ENCODE assay signal across 24 cellular contexts in the genomic region with DNA sequence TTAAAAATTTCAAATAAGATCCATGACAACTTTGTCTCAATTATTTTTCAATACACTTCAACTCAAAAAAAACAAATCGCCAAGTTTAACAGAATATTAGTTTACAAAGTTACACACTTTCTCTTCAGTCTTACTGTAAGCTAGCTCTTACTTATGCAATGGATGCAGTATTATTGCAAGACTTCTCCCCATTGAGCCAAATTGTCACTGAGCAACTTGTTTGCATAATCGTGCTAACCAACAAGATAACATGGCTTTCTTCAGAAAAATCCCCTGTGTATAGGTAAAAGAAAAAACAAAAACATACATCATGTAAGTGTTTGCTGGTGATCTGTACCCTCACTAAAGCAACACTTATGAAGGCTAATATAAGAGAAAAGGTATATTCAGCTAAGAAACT.
"Had no signal": no experiment of that assay in that cellular context is flagged by ENCODE, and none has a peak within 500 bp of the region (broad histone marks: within the 10 kb centered on the region; RNA-seq: fewer than 3 reads in every experiment).

No MANE protein-coding gene starts in this region.

- H3K9me3 ChIP-seq: esophagus squamous epithelium, left ventricle myocardium inferior, pancreas, upper lobe of right lung had no signal

- H3K4me1 Mint-ChIP-seq: brain, WTC11 had no signal

- FAIRE-seq: colon, pancreas had no signal

- H3K36me3 ChIP-seq: pancreas had no signal

- H3K4me3 ChIP-seq: dorsolateral prefrontal cortex, esophagus squamous epithelium, left ventricle myocardium inferior, pancreas, upper lobe of right lung had no signal

- H3K27me3 Mint-ChIP-seq: activated CD4-positive, alpha-beta T cell treated with anti-CD3 and anti-CD28 coated beads for 36 hours; brain; naive thymus-derived CD4-positive, alpha-beta T cell had no signal

- H3K27me3 ChIP-seq: dorsolateral prefrontal cortex, esophagus squamous epithelium, pancreas, upper lobe of right lung had no signal

- H3K9me3 Mint-ChIP-seq: immature natural killer cell; naive thymus-derived CD4-positive, alpha-beta T cell; WTC11 had no signal

- H3K27ac ChIP-seq: dorsolateral prefrontal cortex, esophagus squamous epithelium, left ventricle myocardium inferior, pancreas, upper lobe of right lung had no signal

- H3K4me1 ChIP-seq: esophagus squamous epithelium, left ventricle myocardium inferior, pancreas, upper lobe of right lung had no signal

- H3K27ac Mint-ChIP-seq: WTC11 had no signal

- H3K4me3 Mint-ChIP-seq: activated CD4-positive, alpha-beta T cell treated with anti-CD3 and anti-CD28 coated beads for 36 hours; brain; immature natural killer cell; WTC11 had no signal

- DNase-seq: activated CD4-positive, alpha-beta T cell treated with anti-CD3 and anti-CD28 coated beads for 36 hours; activated CD4-positive, alpha-beta T cell treated with anti-CD3 and anti-CD28 coated beads, Interleukin-2, amount 50 U/mL, for 4 hours; activated CD8-positive, alpha-beta memory T cell treated with anti-CD3 and anti-CD28 coated beads for 24 hours; activated naive CD4-positive, alpha-beta T cell treated with Interleukin-2 at 50 U/mL for 16 hours; activated T-cell treated with anti-CD3 and anti-CD28 coated beads, Interleukin-2, amount 50 U/mL, for 48 hours; aorta; caudate nucleus; dorsolateral prefrontal cortex; esophagus squamous epithelium; foreskin melanocyte; immature natural killer cell; left ventricle myocardium inferior; naive thymus-derived CD4-positive, alpha-beta T cell; pancreas; right cardiac atrium; stimulated activated CD4-positive, alpha-beta T cell treated with anti-CD3 and anti-CD28 coated beads, Interleukin-4, amount 100 ng/mL, for 24 hours; stimulated activated naive CD4-positive, alpha-beta T cell treated with Interleukin-2 at 50 U/mL for 16 hours; T-helper 1 cell; T-helper 9 cell; upper lobe of right lung had no signal

- ATAC-seq: activated CD4-positive, alpha-beta T cell treated with anti-CD3 and anti-CD28 coated beads for 36 hours; naive thymus-derived CD4-positive, alpha-beta T cell; pancreas; right cardiac atrium; SK-N-SH treated with all-trans-retinoic acid at 6 μM for 48 hours; upper lobe of right lung; WTC11 had no signal
